ENCODE assay signal across 1 cellular context in genomic region chr4:134911941-134912340, GRCh38.
TF ChIP-seq lines count a peak whose summit lies in the region.

No MANE protein-coding gene starts in this region.

TF ChIP-seq in H1, 55 proteins besides CTCF, POLR2A, EP300 and RAD21:
- TF ChIP-seq CEBPB (IDR thresholded peaks at IDR 0.05; ENCODE audit: low read depth, low read length), result peak; percentile 65; the same call in 1 of the 2 replicates
- no peak for TF ChIP-seq GTF2F1 (IDR thresholded peaks at IDR 0.05; ENCODE audit: borderline replicate concordance, low read depth, low read length)
- no peak for TF ChIP-seq POLR2AphosphoS5 (IDR thresholded peaks at IDR 0.05; ENCODE audit: low read depth, low read length)
